In genomic region chr13:112073245-112074138, GRCh38 we compare ENCODE assay signal across 2 cellular contexts.
TF ChIP-seq lines count a peak whose summit lies in the region.

No MANE protein-coding gene starts in this region.

TF ChIP-seq in HepG2, 621 proteins besides CTCF, POLR2A, EP300 and RAD21 (continued from another document and continues in another):
- TF ChIP-seq HIC2 (CRISPR knock-in tag; IDR thresholded peaks at IDR 0.05; ENCODE audit: low read depth) (no peak), ZNF770 (CRISPR knock-in tag; IDR thresholded peaks at IDR 0.05) (no peak), ZBTB2 (CRISPR knock-in tag; IDR thresholded peaks at IDR 0.05; ENCODE audit: low read depth) (no peak), SRF (IDR thresholded peaks at IDR 0.05; ENCODE audit: low read depth, low read length) (no peak), NFKBIZ (CRISPR knock-in tag; IDR thresholded peaks at IDR 0.05) (no peak), ATF6 (CRISPR knock-in tag; conservative IDR thresholded peaks at IDR 0.05) (no peak), MAFK (conservative IDR thresholded peaks at IDR 0.05 in 1 of 2, IDR thresholded peaks at IDR 0.05 in 1 of 2; ENCODE audit: low read length in 2 of 2) (no peak), MATR3 (CRISPR knock-in tag; IDR thresholded peaks at IDR 0.05) (no peak), BRD4 (CRISPR knock-in tag; IDR thresholded peaks at IDR 0.05) (no peak)

TF ChIP-seq in SK-N-SH treated with all-trans-retinoic acid at 6 μM for 48 hours, 23 proteins besides CTCF, POLR2A, EP300 and RAD21 (continued from another document):
- TF ChIP-seq POU6F1 (CRISPR knock-in tag; IDR thresholded peaks at IDR 0.05; ENCODE audit: borderline replicate concordance, low read depth) (no peak), OSR1 (CRISPR knock-in tag; IDR thresholded peaks at IDR 0.05) (no peak), SNAI2 (CRISPR knock-in tag; IDR thresholded peaks at IDR 0.05) (no peak), ZNF565 (CRISPR knock-in tag; conservative IDR thresholded peaks at IDR 0.05; ENCODE audit: low read depth) (no peak), ARNTL (CRISPR knock-in tag; IDR thresholded peaks at IDR 0.05; ENCODE audit: borderline replicate concordance, low read depth) (no peak), TSHZ2 (CRISPR knock-in tag; IDR thresholded peaks at IDR 0.05) (no peak)
